1 cellular context compared by ENCODE assay signal in the genomic region with DNA sequence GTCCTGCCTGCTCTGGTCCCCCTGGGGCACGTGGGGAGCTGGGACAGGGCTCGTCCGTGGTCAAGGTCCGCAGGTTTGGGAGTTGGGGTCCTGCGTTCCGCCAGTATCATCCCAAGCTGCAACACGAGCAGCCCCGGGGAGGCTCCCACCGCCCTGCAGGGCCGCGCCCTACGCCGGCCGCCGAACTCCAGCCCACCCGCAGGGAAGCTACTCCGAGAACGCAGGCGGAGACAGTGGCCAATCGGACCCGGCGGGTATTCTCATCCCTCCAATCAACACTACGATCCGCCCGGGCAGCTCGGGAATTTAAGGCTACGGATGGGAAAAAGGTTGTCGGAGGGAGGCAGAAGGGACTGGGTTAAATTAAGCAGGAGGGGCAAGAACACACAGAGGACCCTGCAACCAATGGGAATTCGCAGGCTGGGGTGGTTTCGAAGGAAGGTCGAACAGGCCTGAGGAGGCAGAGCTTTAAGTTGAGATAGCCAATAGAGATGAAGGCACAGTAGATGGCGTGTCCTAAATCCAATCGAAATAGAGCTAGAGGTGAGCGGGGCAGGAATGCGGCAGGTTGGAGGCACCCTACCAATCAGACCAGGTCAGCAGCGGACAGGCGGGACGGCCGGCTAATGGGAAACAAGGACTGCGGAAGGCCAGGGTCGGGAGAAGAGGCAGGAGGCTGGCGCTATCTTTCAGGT.
TF ChIP-seq lines count a peak whose summit lies in the region.

No MANE protein-coding gene starts in this region.

TF ChIP-seq in HEK293, 187 proteins besides CTCF, POLR2A, EP300 and RAD21 (continued from another document and continues in another):
- TF ChIP-seq, protein P1, sequence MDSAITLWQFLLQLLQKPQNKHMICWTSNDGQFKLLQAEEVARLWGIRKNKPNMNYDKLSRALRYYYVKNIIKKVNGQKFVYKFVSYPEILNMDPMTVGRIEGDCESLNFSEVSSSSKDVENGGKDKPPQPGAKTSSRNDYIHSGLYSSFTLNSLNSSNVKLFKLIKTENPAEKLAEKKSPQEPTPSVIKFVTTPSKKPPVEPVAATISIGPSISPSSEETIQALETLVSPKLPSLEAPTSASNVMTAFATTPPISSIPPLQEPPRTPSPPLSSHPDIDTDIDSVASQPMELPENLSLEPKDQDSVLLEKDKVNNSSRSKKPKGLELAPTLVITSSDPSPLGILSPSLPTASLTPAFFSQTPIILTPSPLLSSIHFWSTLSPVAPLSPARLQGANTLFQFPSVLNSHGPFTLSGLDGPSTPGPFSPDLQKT (IDR thresholded peaks at IDR 0.05; ENCODE audit: borderline replicate concordance, low read depth, low read length) = no peak
- TF ChIP-seq, protein P2, sequence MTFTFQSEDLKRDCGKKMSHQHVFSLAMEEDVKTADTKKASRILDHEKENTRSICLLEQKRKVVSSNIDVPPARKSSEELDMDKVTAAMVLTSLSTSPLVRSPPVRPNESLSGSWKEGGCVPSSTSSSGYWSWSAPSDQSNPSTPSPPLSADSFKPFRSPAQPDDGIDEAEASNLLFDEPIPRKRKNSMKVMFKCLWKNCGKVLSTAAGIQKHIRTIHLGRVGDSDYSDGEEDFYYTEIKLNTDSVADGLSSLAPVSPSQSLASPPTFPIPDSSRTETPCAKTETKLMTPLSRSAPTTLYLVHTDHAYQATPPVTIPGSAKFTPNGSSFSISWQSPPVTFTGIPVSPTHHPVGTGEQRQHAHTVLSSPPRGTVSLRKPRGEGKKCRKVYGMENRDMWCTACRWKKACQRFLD (tag by site-specific recombination; IDR thresholded peaks at IDR 0.05) = no peak
- TF ChIP-seq ZNF266 (tag by site-specific recombination; IDR thresholded peaks at IDR 0.05; ENCODE audit: low read depth) (no peak), BCL11B (tag by site-specific recombination; IDR thresholded peaks at IDR 0.05; ENCODE audit: low read depth) (peak; percentile 95), ZNF585B (tag by site-specific recombination; IDR thresholded peaks at IDR 0.05) (no peak), ZBTB20 (tag by site-specific recombination; IDR thresholded peaks at IDR 0.05) (peak; percentile 67; the same call in 1 of the 2 replicates), ZNF423 (tag by site-specific recombination; IDR thresholded peaks at IDR 0.05) (peak; percentile 77; the same call in 1 of the 2 replicates), ZNF155 (tag by site-specific recombination; IDR thresholded peaks at IDR 0.05) (no peak), SALL2 (tag by site-specific recombination; IDR thresholded peaks at IDR 0.05; ENCODE audit: borderline replicate concordance) (no peak), ZNF610 (tag by site-specific recombination; IDR thresholded peaks at IDR 0.05; ENCODE audit: borderline replicate concordance) (no peak), ZNF404 (tag by site-specific recombination; IDR thresholded peaks at IDR 0.05) (no peak), ZFP41 (tag by site-specific recombination; IDR thresholded peaks at IDR 0.05; ENCODE audit: borderline replicate concordance) (no peak), GFI1B (tag by site-specific recombination; IDR thresholded peaks at IDR 0.05) (0 out of 2 replicates have a peak, but pooled peaks have one; percentile 21), ZNF394 (tag by site-specific recombination; IDR thresholded peaks at IDR 0.05; ENCODE audit: borderline replicate concordance) (peak; percentile 96), KLF8 (tag by site-specific recombination; IDR thresholded peaks at IDR 0.05) (peak; percentile 67), ZNF221 (tag by site-specific recombination; IDR thresholded peaks at IDR 0.05; ENCODE audit: borderline replicate concordance) (no peak), ZNF23 (tag by site-specific recombination; IDR thresholded peaks at IDR 0.05; ENCODE audit: borderline replicate concordance) (no peak), ZNF16 (tag by site-specific recombination; IDR thresholded peaks at IDR 0.05; ENCODE audit: low read depth) (no peak), ZNF433 (tag by site-specific recombination; IDR thresholded peaks at IDR 0.05; ENCODE audit: low read depth) (no peak), ZNF133 (tag by site-specific recombination; IDR thresholded peaks at IDR 0.05) (no peak), BCL11A (tag by site-specific recombination; IDR thresholded peaks at IDR 0.05; ENCODE audit: low read depth) (no peak), ZNF660 (tag by site-specific recombination; IDR thresholded peaks at IDR 0.05) (peak; percentile 21; the same call in 1 of the 2 replicates), KLF10 (tag by site-specific recombination; IDR thresholded peaks at IDR 0.05) (no peak), ZNF596 (tag by site-specific recombination; IDR thresholded peaks at IDR 0.05) (no peak), ZNF555 (tag by site-specific recombination; conservative IDR thresholded peaks at IDR 0.05) (no peak), SP2 (tag by site-specific recombination; IDR thresholded peaks at IDR 0.05) (peak; percentile 100), KLF9 (tag by site-specific recombination; IDR thresholded peaks at IDR 0.05; ENCODE audit: low read depth) (no peak; the same call in 1 of the 2 replicates), GLIS1 (tag by site-specific recombination; IDR thresholded peaks at IDR 0.05) (peak; percentile 59), TRIM28 (IDR thresholded peaks at IDR 0.05; ENCODE audit: borderline replicate concordance, low read length) (no peak), ZNF654 (tag by site-specific recombination; IDR thresholded peaks at IDR 0.05; ENCODE audit: low read depth) (no peak)
- TF ChIP-seq, protein P3, sequence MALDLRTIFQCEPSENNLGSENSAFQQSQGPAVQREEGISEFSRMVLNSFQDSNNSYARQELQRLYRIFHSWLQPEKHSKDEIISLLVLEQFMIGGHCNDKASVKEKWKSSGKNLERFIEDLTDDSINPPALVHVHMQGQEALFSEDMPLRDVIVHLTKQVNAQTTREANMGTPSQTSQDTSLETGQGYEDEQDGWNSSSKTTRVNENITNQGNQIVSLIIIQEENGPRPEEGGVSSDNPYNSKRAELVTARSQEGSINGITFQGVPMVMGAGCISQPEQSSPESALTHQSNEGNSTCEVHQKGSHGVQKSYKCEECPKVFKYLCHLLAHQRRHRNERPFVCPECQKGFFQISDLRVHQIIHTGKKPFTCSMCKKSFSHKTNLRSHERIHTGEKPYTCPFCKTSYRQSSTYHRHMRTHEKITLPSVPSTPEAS (tag by site-specific recombination; IDR thresholded peaks at IDR 0.05) = no peak
- TF ChIP-seq, protein P4, sequence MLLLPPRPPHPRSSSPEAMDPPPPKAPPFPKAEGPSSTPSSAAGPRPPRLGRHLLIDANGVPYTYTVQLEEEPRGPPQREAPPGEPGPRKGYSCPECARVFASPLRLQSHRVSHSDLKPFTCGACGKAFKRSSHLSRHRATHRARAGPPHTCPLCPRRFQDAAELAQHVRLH (tag by site-specific recombination; IDR thresholded peaks at IDR 0.05) = peak; percentile 42; the same call in 1 of the 2 replicates
- TF ChIP-seq, protein P5, sequence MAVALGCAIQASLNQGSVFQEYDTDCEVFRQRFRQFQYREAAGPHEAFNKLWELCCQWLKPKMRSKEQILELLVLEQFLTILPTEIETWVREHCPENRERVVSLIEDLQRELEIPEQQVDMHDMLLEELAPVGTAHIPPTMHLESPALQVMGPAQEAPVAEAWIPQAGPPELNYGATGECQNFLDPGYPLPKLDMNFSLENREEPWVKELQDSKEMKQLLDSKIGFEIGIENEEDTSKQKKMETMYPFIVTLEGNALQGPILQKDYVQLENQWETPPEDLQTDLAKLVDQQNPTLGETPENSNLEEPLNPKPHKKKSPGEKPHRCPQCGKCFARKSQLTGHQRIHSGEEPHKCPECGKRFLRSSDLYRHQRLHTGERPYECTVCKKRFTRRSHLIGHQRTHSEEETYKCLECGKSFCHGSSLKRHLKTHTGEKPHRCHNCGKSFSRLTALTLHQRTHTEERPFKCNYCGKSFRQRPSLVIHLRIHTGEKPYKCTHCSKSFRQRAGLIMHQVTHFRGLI (tag by site-specific recombination; IDR thresholded peaks at IDR 0.05) = peak; percentile 73
- TF ChIP-seq, protein P6, sequence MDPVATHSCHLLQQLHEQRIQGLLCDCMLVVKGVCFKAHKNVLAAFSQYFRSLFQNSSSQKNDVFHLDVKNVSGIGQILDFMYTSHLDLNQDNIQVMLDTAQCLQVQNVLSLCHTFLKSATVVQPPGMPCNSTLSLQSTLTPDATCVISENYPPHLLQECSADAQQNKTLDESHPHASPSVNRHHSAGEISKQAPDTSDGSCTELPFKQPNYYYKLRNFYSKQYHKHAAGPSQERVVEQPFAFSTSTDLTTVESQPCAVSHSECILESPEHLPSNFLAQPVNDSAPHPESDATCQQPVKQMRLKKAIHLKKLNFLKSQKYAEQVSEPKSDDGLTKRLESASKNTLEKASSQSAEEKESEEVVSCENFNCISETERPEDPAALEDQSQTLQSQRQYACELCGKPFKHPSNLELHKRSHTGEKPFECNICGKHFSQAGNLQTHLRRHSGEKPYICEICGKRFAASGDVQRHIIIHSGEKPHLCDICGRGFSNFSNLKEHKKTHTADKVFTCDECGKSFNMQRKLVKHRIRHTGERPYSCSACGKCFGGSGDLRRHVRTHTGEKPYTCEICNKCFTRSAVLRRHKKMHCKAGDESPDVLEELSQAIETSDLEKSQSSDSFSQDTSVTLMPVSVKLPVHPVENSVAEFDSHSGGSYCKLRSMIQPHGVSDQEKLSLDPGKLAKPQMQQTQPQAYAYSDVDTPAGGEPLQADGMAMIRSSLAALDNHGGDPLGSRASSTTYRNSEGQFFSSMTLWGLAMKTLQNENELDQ (tag by site-specific recombination; IDR thresholded peaks at IDR 0.05; ENCODE audit: low read depth) = no peak
- TF ChIP-seq, protein P7, sequence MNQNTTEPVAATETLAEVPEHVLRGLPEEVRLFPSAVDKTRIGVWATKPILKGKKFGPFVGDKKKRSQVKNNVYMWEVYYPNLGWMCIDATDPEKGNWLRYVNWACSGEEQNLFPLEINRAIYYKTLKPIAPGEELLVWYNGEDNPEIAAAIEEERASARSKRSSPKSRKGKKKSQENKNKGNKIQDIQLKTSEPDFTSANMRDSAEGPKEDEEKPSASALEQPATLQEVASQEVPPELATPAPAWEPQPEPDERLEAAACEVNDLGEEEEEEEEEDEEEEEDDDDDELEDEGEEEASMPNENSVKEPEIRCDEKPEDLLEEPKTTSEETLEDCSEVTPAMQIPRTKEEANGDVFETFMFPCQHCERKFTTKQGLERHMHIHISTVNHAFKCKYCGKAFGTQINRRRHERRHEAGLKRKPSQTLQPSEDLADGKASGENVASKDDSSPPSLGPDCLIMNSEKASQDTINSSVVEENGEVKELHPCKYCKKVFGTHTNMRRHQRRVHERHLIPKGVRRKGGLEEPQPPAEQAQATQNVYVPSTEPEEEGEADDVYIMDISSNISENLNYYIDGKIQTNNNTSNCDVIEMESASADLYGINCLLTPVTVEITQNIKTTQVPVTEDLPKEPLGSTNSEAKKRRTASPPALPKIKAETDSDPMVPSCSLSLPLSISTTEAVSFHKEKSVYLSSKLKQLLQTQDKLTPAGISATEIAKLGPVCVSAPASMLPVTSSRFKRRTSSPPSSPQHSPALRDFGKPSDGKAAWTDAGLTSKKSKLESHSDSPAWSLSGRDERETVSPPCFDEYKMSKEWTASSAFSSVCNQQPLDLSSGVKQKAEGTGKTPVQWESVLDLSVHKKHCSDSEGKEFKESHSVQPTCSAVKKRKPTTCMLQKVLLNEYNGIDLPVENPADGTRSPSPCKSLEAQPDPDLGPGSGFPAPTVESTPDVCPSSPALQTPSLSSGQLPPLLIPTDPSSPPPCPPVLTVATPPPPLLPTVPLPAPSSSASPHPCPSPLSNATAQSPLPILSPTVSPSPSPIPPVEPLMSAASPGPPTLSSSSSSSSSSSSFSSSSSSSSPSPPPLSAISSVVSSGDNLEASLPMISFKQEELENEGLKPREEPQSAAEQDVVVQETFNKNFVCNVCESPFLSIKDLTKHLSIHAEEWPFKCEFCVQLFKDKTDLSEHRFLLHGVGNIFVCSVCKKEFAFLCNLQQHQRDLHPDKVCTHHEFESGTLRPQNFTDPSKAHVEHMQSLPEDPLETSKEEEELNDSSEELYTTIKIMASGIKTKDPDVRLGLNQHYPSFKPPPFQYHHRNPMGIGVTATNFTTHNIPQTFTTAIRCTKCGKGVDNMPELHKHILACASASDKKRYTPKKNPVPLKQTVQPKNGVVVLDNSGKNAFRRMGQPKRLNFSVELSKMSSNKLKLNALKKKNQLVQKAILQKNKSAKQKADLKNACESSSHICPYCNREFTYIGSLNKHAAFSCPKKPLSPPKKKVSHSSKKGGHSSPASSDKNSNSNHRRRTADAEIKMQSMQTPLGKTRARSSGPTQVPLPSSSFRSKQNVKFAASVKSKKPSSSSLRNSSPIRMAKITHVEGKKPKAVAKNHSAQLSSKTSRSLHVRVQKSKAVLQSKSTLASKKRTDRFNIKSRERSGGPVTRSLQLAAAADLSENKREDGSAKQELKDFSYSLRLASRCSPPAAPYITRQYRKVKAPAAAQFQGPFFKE (tag by site-specific recombination; IDR thresholded peaks at IDR 0.05; ENCODE audit: borderline replicate concordance) = no peak
- TF ChIP-seq, protein P8, sequence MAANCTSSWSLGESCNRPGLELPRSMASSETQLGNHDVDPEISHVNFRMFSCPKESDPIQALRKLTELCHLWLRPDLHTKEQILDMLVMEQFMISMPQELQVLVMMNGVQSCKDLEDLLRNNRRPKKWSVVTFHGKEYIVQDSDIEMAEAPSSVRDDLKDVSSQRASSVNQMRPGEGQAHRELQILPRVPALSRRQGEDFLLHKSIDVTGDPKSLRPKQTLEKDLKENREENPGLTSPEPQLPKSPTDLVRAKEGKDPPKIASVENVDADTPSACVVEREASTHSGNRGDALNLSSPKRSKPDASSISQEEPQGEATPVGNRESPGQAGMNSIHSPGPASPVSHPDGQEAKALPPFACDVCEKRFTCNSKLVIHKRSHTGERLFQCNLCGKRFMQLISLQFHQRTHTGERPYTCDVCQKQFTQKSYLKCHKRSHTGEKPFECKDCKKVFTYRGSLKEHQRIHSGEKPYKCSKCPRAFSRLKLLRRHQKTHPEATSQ (tag by site-specific recombination; IDR thresholded peaks at IDR 0.05) = no peak
- TF ChIP-seq, protein P9, sequence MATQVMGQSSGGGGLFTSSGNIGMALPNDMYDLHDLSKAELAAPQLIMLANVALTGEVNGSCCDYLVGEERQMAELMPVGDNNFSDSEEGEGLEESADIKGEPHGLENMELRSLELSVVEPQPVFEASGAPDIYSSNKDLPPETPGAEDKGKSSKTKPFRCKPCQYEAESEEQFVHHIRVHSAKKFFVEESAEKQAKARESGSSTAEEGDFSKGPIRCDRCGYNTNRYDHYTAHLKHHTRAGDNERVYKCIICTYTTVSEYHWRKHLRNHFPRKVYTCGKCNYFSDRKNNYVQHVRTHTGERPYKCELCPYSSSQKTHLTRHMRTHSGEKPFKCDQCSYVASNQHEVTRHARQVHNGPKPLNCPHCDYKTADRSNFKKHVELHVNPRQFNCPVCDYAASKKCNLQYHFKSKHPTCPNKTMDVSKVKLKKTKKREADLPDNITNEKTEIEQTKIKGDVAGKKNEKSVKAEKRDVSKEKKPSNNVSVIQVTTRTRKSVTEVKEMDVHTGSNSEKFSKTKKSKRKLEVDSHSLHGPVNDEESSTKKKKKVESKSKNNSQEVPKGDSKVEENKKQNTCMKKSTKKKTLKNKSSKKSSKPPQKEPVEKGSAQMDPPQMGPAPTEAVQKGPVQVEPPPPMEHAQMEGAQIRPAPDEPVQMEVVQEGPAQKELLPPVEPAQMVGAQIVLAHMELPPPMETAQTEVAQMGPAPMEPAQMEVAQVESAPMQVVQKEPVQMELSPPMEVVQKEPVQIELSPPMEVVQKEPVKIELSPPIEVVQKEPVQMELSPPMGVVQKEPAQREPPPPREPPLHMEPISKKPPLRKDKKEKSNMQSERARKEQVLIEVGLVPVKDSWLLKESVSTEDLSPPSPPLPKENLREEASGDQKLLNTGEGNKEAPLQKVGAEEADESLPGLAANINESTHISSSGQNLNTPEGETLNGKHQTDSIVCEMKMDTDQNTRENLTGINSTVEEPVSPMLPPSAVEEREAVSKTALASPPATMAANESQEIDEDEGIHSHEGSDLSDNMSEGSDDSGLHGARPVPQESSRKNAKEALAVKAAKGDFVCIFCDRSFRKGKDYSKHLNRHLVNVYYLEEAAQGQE (tag by site-specific recombination; IDR thresholded peaks at IDR 0.05) = 0 out of 2 replicates have a peak, but pooled peaks have one; percentile 29
